In genomic region chr5:105696440-105696839, GRCh38 we compare ENCODE assay signal across 24 cellular contexts.
DNase-seq lines count a peak whose midpoint lies in the region; ATAC-seq and TF ChIP-seq lines count a peak whose summit lies in the region.
"Had no signal": no experiment of that assay in that cellular context is flagged by ENCODE, and none has a peak within 500 bp of the region (broad histone marks: within the 10 kb centered on the region; RNA-seq: fewer than 3 reads in every experiment).

No MANE protein-coding gene starts in this region.

- H3K79me2 ChIP-seq in GM23338 (replicated peaks; ENCODE audit: insufficient read depth) (no peaks in the 10 kb centered on the region), PC-3 (ENCODE audit: low read length) (no peaks in the 10 kb centered on the region), neural progenitor cell (ENCODE audit: low read depth) (no peaks in the 10 kb centered on the region)

- H3K4me3 ChIP-seq in GM23338 (no peak overlapping the region), PC-3 (ENCODE audit: low read length) (no peak overlapping the region), neural progenitor cell (no peak overlapping the region)
- H3K4me3 ChIP-seq: BLaER1 had no signal

- H3K4me3 Mint-ChIP-seq in GM23338 (no peak overlapping the region), neural progenitor cell (no peak overlapping the region)
- H3K4me3 Mint-ChIP-seq: CD14-positive monocyte; CD4-positive, alpha-beta memory T cell; CD4-positive, CD25-positive, alpha-beta regulatory T cell; CD8-positive, alpha-beta memory T cell had no signal

- H3K27me3 Mint-ChIP-seq in GM23338 (ENCODE audit: insufficient read depth, low read depth, poor library complexity), result no peaks in the 10 kb centered on the region
- H3K27me3 Mint-ChIP-seq in neural progenitor cell (ENCODE audit: insufficient read depth, low read depth), result peaks cover 4% of the 10 kb centered on the region
- H3K27me3 Mint-ChIP-seq: CD4-positive, alpha-beta memory T cell; CD4-positive, CD25-positive, alpha-beta regulatory T cell; CD8-positive, alpha-beta memory T cell had no signal

- H3K27ac Mint-ChIP-seq in GM23338 (no peak overlapping the region), neural progenitor cell (no peak overlapping the region)
- H3K27ac Mint-ChIP-seq: CD14-positive monocyte; CD4-positive, alpha-beta memory T cell; CD4-positive, CD25-positive, alpha-beta regulatory T cell; CD8-positive, alpha-beta memory T cell had no signal

- H3F3A ChIP-seq in GM23338 (replicated peaks; ENCODE audit: low read depth) (no peaks in the 10 kb centered on the region), PC-3 (ENCODE audit: low read length, unreplicated experiment) (no peaks in the 10 kb centered on the region), neural progenitor cell (ENCODE audit: low read depth) (no peaks in the 10 kb centered on the region)

- no peak for DNase-seq in GM23338 (ENCODE audit: low spot score)
- peak; percentile 21 for DNase-seq in PC-3
- DNase-seq in iris pigment epithelial cell (ENCODE audit: low read depth), result peak; percentile 3
- DNase-seq in neural progenitor cell (ENCODE audit: low spot score), result no peak
- DNase-seq in KG1 (lab: John Stamatoyannopoulos, UW), result no peak
- DNase-seq in NAMALWA (ENCODE audit: low spot score), result no peak
- DNase-seq in cortex of kidney (lab: John Stamatoyannopoulos, UW), result no peak
- DNase-seq: 8988T; ACHN; BE2C; C1 segment of cervical spinal cord; CD4-positive, alpha-beta memory T cell; CD4-positive, CD25-positive, alpha-beta regulatory T cell; CD8-positive, alpha-beta memory T cell; COR-L47; DMS 273 treated with DMSO at 0.1 percent for 48 hours; DMS153; DMS79; DND-41; EL; GF-D8 had no signal

- H3K36me3 Mint-ChIP-seq in GM23338 (ENCODE audit: low read depth) (peaks cover 6% of the 10 kb centered on the region; the same call in 2 of the 3 replicates), neural progenitor cell (peaks cover 2% of the 10 kb centered on the region)
- H3K36me3 Mint-ChIP-seq: CD14-positive monocyte; CD4-positive, alpha-beta memory T cell; CD4-positive, CD25-positive, alpha-beta regulatory T cell; CD8-positive, alpha-beta memory T cell had no signal

- H3K9me3 ChIP-seq in PC-3 (ENCODE audit: low read length) (no peaks in the 10 kb centered on the region), neural progenitor cell (ENCODE audit: low read depth) (no peaks in the 10 kb centered on the region)
- H3K9me3 ChIP-seq: BE2C had no signal

- H3K9ac ChIP-seq in PC-3 (ENCODE audit: low read length) (no peak overlapping the region), neural progenitor cell (no peak overlapping the region)
- H3K9ac ChIP-seq: BLaER1 had no signal

- H4K20me1 ChIP-seq in GM23338 (replicated peaks; ENCODE audit: insufficient read depth) (no peaks in the 10 kb centered on the region), PC-3 (ENCODE audit: low read length) (no peaks in the 10 kb centered on the region), neural progenitor cell (ENCODE audit: low read depth) (no peaks in the 10 kb centered on the region)
- H4K20me1 ChIP-seq: BLaER1 had no signal

- H3K36me3 ChIP-seq in GM23338 (ENCODE audit: insufficient read depth) (no peaks in the 10 kb centered on the region), PC-3 (ENCODE audit: low read depth, low read length) (no peaks in the 10 kb centered on the region), neural progenitor cell (no peaks in the 10 kb centered on the region)
- H3K36me3 ChIP-seq: BE2C, BLaER1 had no signal

- ATAC-seq in GM23338 (no peak), PC-3 (peak; percentile 95), HG02763 (IDR thresholded peaks at IDR 0.05; ENCODE audit: unreplicated experiment) (no peak)

- H3K27me3 ChIP-seq in GM23338 (ENCODE audit: insufficient read depth) (no peaks in the 10 kb centered on the region), PC-3 (ENCODE audit: low read length) (no peaks in the 10 kb centered on the region), neural progenitor cell (no peaks in the 10 kb centered on the region)
- H3K27me3 ChIP-seq: BE2C, BLaER1 had no signal

- no peak overlapping the region for H3K27ac ChIP-seq in GM23338 (ENCODE audit: low read depth)
- H3K27ac ChIP-seq in PC-3 (ENCODE audit: low read length), result no peak overlapping the region
- H3K27ac ChIP-seq in neural progenitor cell, result no peak overlapping the region
- H3K27ac ChIP-seq: BLaER1 had no signal

- no peak for TF ChIP-seq CTCF in GM23338 (conservative IDR thresholded peaks at IDR 0.05; ENCODE audit: low read depth in 2 of 2)
- no peak for TF ChIP-seq CTCF in PC-3 (conservative IDR thresholded peaks at IDR 0.05; ENCODE audit: low read depth, low read length)
- TF ChIP-seq CTCF in neural progenitor cell (IDR thresholded peaks at IDR 0.05), result no peak

- H3K4me1 Mint-ChIP-seq in GM23338 (peaks cover 8% of the 10 kb centered on the region), neural progenitor cell (peaks cover 5% of the 10 kb centered on the region)
- H3K4me1 Mint-ChIP-seq: CD14-positive monocyte; CD4-positive, alpha-beta memory T cell; CD4-positive, CD25-positive, alpha-beta regulatory T cell; CD8-positive, alpha-beta memory T cell had no signal

- intact Hi-C loops in PC-3 (cut with micrococcal nuclease), result no loop called here

- POLR2A ChIA-PET in PC-3 (lab: Charles Lee; ENCODE audit: unreplicated experiment), result no interaction called here

- no TSS peak for BruUV-seq in PC-3 (replicated peaks; lab: Mats Ljungman, UMichigan)

- peaks cover 12% of the 10 kb centered on the region for H3K9me3 Mint-ChIP-seq in GM23338
- peaks cover 15% of the 10 kb centered on the region for H3K9me3 Mint-ChIP-seq in neural progenitor cell

- H2AFZ ChIP-seq in GM23338, result peak overlapping the region; percentile 68; the same call in 1 of the 2 replicates
- no peak overlapping the region for H2AFZ ChIP-seq in PC-3 (ENCODE audit: low read length)
- no peak overlapping the region for H2AFZ ChIP-seq in neural progenitor cell (replicated peaks)

- no peak overlapping the region for H3K4me2 ChIP-seq in GM23338
- H3K4me2 ChIP-seq in PC-3 (ENCODE audit: low read length), result no peak overlapping the region
- peak overlapping the region; percentile 29 for H3K4me2 ChIP-seq in neural progenitor cell
- H3K4me2 ChIP-seq: BLaER1 had no signal

- CTCF ChIA-PET in PC-3 (lab: Charles Lee), result interaction anchor here (0.5 kb wide), 1 partner anchor 295 kb away, joined by 3 read pairs; no protein-coding TSS in a partner anchor

- H3K4me1 ChIP-seq in GM23338 (ENCODE audit: insufficient read depth), result no peaks in the 10 kb centered on the region
- H3K4me1 ChIP-seq in PC-3 (ENCODE audit: insufficient read depth, low read length), result no peaks in the 10 kb centered on the region
- peaks cover 8% of the 10 kb centered on the region for H3K4me1 ChIP-seq in neural progenitor cell
- H3K4me1 ChIP-seq: BE2C had no signal

- H3K9me2 ChIP-seq in GM23338 (ENCODE audit: insufficient read depth) (peaks cover 6% of the 10 kb centered on the region), PC-3 (replicated peaks; ENCODE audit: low read length) (no peaks in the 10 kb centered on the region)

TF ChIP-seq in GM23338, 12 proteins besides CTCF, POLR2A, EP300 and RAD21:
- no peak for TF ChIP-seq JUNB (IDR thresholded peaks at IDR 0.05; ENCODE audit: unreplicated experiment)
- no peak for TF ChIP-seq NANOG (IDR thresholded peaks at IDR 0.05; ENCODE audit: borderline replicate concordance)
- no peak for TF ChIP-seq EZH2phosphoT487 (IDR thresholded peaks at IDR 0.05; ENCODE audit: unreplicated experiment)
- no peak for TF ChIP-seq POLR2AphosphoS5 (IDR thresholded peaks at IDR 0.05; ENCODE audit: low read depth)
- no peak for TF ChIP-seq REST (IDR thresholded peaks at IDR 0.05; ENCODE audit: unreplicated experiment)
- no peak for TF ChIP-seq STAT1 (IDR thresholded peaks at IDR 0.05; ENCODE audit: unreplicated experiment)

Comparison
In these comparisons a context has a peak if more than half of its experiments do, and no peak if none do; other contexts are left out.
1. DNase-seq: peak in PC-3 (single experiment) and iris pigment epithelial cell (single experiment); none in GM23338 (single experiment), neural progenitor cell (single experiment), KG1 (single experiment), NAMALWA (single experiment) and cortex of kidney (single experiment).